In the genomic region with DNA sequence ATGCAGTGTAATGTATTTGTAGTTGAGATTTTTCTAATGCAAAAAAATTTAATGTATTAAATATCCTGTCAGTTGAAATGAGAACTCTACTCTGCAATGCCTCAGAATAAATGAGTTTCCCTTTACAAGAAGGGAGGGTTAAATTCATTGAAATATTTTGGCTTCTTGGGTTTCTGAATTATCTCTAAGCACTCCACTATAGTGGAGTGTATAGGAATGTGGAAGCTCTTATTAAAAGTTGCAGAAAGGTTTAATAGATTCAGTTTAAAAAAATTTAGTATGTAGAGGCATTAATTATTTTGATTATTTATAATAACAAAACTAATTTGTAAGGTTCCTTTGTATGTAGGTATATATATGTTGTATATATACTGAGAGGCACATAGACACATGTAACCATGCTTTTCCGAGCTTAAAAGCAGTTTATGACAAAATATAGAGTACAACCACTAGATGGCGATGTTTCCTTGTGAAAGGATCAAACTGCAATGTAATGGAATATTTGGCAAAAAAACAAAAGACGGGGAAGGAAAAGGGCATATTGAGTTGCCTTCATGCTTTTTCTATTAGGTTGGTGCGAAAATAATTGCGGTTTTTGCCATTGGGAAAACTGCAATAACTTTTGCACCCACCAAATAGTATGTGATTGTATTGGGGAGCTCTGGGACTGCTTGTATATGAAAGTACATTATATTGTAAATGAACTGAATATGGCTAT, we compare ENCODE assay signal across 8 cellular contexts.
DNase-seq lines count a peak whose midpoint lies in the region; ATAC-seq, FAIRE-seq and TF ChIP-seq lines count a peak whose summit lies in the region.

No MANE protein-coding gene starts in this region.

- no peaks in the 10 kb centered on the region for H3K36me3 Mint-ChIP-seq in activated naive CD8-positive, alpha-beta T cell treated with anti-CD3 and anti-CD28 coated beads, Interleukin-2, amount 50 U/mL, for 24 hours (ENCODE audit: low read depth)

- H3K27me3 ChIP-seq in brain microvascular endothelial cell (replicated peaks) (no peaks in the 10 kb centered on the region), kidney epithelial cell (ENCODE audit: control insufficient read depth, insufficient read depth, low read length) (no peaks in the 10 kb centered on the region), aorta (ENCODE audit: control insufficient read depth in 1 of 2, insufficient read depth in 2 of 2, low read length in 1 of 2) (no peaks in the 10 kb centered on the region)

- DNase-seq in D341Med (ENCODE audit: low spot score): peak; percentile 41
- DNase-seq in GM19239 (ENCODE audit: insufficient read length, low spot score): no peak
- DNase-seq in NCI-H526 treated with DMSO at 0.1 percent for 48 hours (lab: John Stamatoyannopoulos, UW): peak; percentile 40
- DNase-seq in brain microvascular endothelial cell: peak; percentile 40
- peak; percentile 5 for DNase-seq in kidney epithelial cell (ENCODE audit: low read depth)
- DNase-seq in aorta: no peak
- no peak for DNase-seq in activated naive CD8-positive, alpha-beta T cell treated with anti-CD3 and anti-CD28 coated beads, Interleukin-2, amount 50 U/mL, for 24 hours

- peak; percentile 46 for TF ChIP-seq CTCF in brain microvascular endothelial cell (IDR thresholded peaks at IDR 0.05; ENCODE audit: low read depth, low read length, missing control alignments)
- TF ChIP-seq CTCF in kidney epithelial cell (IDR thresholded peaks at IDR 0.05; ENCODE audit: insufficient read depth, low read length, poor library complexity, severe bottlenecking): peak; percentile 61

- H3K9me3 ChIP-seq in aorta (ENCODE audit: control insufficient read depth, low read length): no peaks in the 10 kb centered on the region

- ATAC-seq in HG03439 (IDR thresholded peaks at IDR 0.05; ENCODE audit: unreplicated experiment) (peak; percentile 66), aorta (ENCODE audit: low FRiP score) (peak; percentile 79)
- ATAC-seq in activated naive CD8-positive, alpha-beta T cell treated with anti-CD3 and anti-CD28 coated beads, Interleukin-2, amount 50 U/mL, for 24 hours: no peak

- H3K27ac ChIP-seq in brain microvascular endothelial cell: no peak overlapping the region
- H3K27ac ChIP-seq in aorta (ENCODE audit: low read depth in 1 of 2, low read length in 2 of 2): no peak overlapping the region

- intact Hi-C loops in aorta (cut with DNase I): no loop called here

- in situ Hi-C loops in brain microvascular endothelial cell (cut with HindIII; ENCODE audit: low pct_ligation_motif_present, low sequenced_read_pairs): no loop called here

- H3K4me3 ChIP-seq in brain microvascular endothelial cell (ENCODE audit: low read depth, low read length) (no peak overlapping the region), kidney epithelial cell (ENCODE audit: low read depth, low read length) (no peak overlapping the region), aorta (ENCODE audit: low read length in 2 of 2) (no peak overlapping the region)

- no peak overlapping the region for H3K4me3 Mint-ChIP-seq in activated naive CD8-positive, alpha-beta T cell treated with anti-CD3 and anti-CD28 coated beads, Interleukin-2, amount 50 U/mL, for 24 hours

- no peaks in the 10 kb centered on the region for H3K9me3 Mint-ChIP-seq in activated naive CD8-positive, alpha-beta T cell treated with anti-CD3 and anti-CD28 coated beads, Interleukin-2, amount 50 U/mL, for 24 hours

- 9 to 11% methylated on average over 5 of the region's 5 CpGs for WGBS in aorta, 2 donors

- H3K4me1 Mint-ChIP-seq in activated naive CD8-positive, alpha-beta T cell treated with anti-CD3 and anti-CD28 coated beads, Interleukin-2, amount 50 U/mL, for 24 hours: no peaks in the 10 kb centered on the region

- FAIRE-seq in GM19239 (lab: Jason Lieb, UNC): peak; percentile 82

- H3K36me3 ChIP-seq in brain microvascular endothelial cell (replicated peaks) (peaks cover 2% of the 10 kb centered on the region), kidney epithelial cell (ENCODE audit: control insufficient read depth, insufficient read depth, low read length) (no peaks in the 10 kb centered on the region), aorta (ENCODE audit: control insufficient read depth in 1 of 2, insufficient read depth in 2 of 2, low read length in 1 of 2) (peaks cover 0 to 2% of the 10 kb centered on the region in 2 donors)

- no peaks in the 10 kb centered on the region for H3K27me3 Mint-ChIP-seq in activated naive CD8-positive, alpha-beta T cell treated with anti-CD3 and anti-CD28 coated beads, Interleukin-2, amount 50 U/mL, for 24 hours

- no peaks in the 10 kb centered on the region for H3K4me1 ChIP-seq in aorta (ENCODE audit: control insufficient read depth in 1 of 2, insufficient read depth in 2 of 2, low read length in 2 of 2)

- no peak overlapping the region for H3K27ac Mint-ChIP-seq in activated naive CD8-positive, alpha-beta T cell treated with anti-CD3 and anti-CD28 coated beads, Interleukin-2, amount 50 U/mL, for 24 hours

Comparison
In these comparisons a context has a peak if more than half of its experiments do, and no peak if none do; other contexts are left out.
1. DNase-seq: peak in D341Med (single experiment), NCI-H526 treated with DMSO at 0.1 percent for 48 hours (single experiment), brain microvascular endothelial cell (single experiment) and kidney epithelial cell (single experiment); none in GM19239 (single experiment), aorta (0 of 2) and activated naive CD8-positive, alpha-beta T cell treated with anti-CD3 and anti-CD28 coated beads, Interleukin-2, amount 50 U/mL, for 24 hours (single experiment).